ENCODE assay signal across 23 cellular contexts in the genomic region with DNA sequence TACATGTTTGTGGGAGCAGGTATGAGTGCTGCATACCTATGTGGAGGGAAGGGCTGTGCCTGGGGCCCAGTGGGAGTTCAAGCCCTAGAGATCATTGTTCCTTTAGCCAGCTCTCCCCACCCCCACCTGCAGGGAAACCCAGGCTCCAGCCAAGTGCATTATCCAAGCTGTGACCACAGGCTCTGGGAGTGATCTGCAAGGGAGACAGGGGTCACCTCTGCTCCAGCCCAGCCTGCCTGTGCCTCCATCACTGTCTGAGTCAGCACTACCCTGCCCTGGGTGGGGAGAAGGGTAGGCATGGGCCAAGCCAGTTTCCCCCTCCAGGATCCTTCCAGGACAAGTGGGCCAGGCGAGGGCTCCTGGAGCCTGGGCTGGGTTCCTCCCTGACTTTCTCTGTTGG. TPM values are rescaled to one million over a fixed set of nuclear protein-coding genes. Genes with fewer than 3 reads are reported as not detected.
DNase-seq lines count a peak whose midpoint lies in the region; ATAC-seq and TF ChIP-seq lines count a peak whose summit lies in the region.
"Had no signal": no experiment of that assay in that cellular context is flagged by ENCODE, and none has a peak within 500 bp of the region (broad histone marks: within the 10 kb centered on the region; RNA-seq: fewer than 3 reads in every experiment).

No MANE protein-coding gene starts in this region.

- H3K14ac ChIP-seq in H9 (ENCODE audit: insufficient read depth, low read length), result no peak overlapping the region

- H3K4me2 ChIP-seq in H9 (ENCODE audit: insufficient read depth, insufficient read length, low read length) (no peak overlapping the region), neural progenitor cell (no peak overlapping the region)

- TF ChIP-seq POLR2A in heart left ventricle (IDR thresholded peaks at IDR 0.05), result no peak
- no peak for TF ChIP-seq POLR2A in transverse colon (IDR thresholded peaks at IDR 0.05)

- no CpG with 5 or more reads among the region's 1 CpG for WGBS in H9 (ENCODE audit: extremely low coverage, insufficient read length, low lambda C conversion rate)
- 65 to 100% (median 70%) methylated on average over 1 of the region's 1 CpG; no CpG with 5 or more reads in 1 of the 4 donors for WGBS in heart left ventricle, 4 donors
- WGBS in transverse colon (ENCODE audit: low coverage in 1 of 2), 2 donors, result 83% methylated on average over 1 of the region's 1 CpG; no CpG with 5 or more reads in 1 of the 2 donors

- H2BK5ac ChIP-seq in H9 (ENCODE audit: insufficient read length, low read length), result no peak overlapping the region

- no peak overlapping the region for H3K4ac ChIP-seq in H9 (ENCODE audit: low read depth, low read length)

- no peak overlapping the region for H3T11ph ChIP-seq in H9 (ENCODE audit: low read length)

- no peak overlapping the region for H3K56ac ChIP-seq in H9 (ENCODE audit: insufficient read length, low read depth, low read length)

- H3K23ac ChIP-seq in H9 (ENCODE audit: insufficient read length, low read depth, low read length), result no peak overlapping the region

- H3K27ac Mint-ChIP-seq in H9 (peak overlapping the region in 2 of 3 experiments; percentile 65 to 87; a peak in 3 of 7 replicates), neural progenitor cell (no peak overlapping the region)
- H3K27ac Mint-ChIP-seq: activated CD4-positive, alpha-beta memory T cell treated with anti-CD3 and anti-CD28 coated beads for 36 hours; activated naive CD8-positive, alpha-beta T cell had no signal

- in situ Hi-C loops in transverse colon (cut with MboI; ENCODE audit: low pct_ligation_motif_present in 1 of 4, low pct_unique_long_range_greater_than_20kb in 1 of 4, low sequenced_read_pairs in 3 of 4), result no loop called here

- H3K36me3 Mint-ChIP-seq in H9 (ENCODE audit: insufficient read depth in 1 of 3, low read depth in 3 of 3) (no peaks in the 10 kb centered on the region), neural progenitor cell (no peaks in the 10 kb centered on the region)
- H3K36me3 Mint-ChIP-seq: activated CD4-positive, alpha-beta memory T cell treated with anti-CD3 and anti-CD28 coated beads for 36 hours; activated naive CD8-positive, alpha-beta T cell; naive thymus-derived CD8-positive, alpha-beta T cell had no signal

- CTCF ChIA-PET in A673 (lab: Charles Lee), result no interaction called here

- POLR2A ChIA-PET in A673 (lab: Charles Lee; ENCODE audit: low non-redundant PET), result no interaction called here

- no peaks in the 10 kb centered on the region for H3K23me2 ChIP-seq in H9 (ENCODE audit: insufficient read length, low read depth, low read length, poor library complexity, severe bottlenecking)

- intact Hi-C loops in heart left ventricle (cut with DNase I) (no loop called here), A673 (cut with micrococcal nuclease; ENCODE audit: unreplicated experiment) (no loop called here), transverse colon (cut with DNase I; ENCODE audit: low total_unique reads) (no loop called here)

- no peak overlapping the region for H2BK20ac ChIP-seq in H9 (ENCODE audit: low read depth, low read length, poor library complexity, severe bottlenecking)

- DNase-seq in H9 (no peak), amniotic epithelial cell (ENCODE audit: low read depth) (peak; percentile 3), heart left ventricle (peak in 4 of 5 donors; percentile 43 to 76 (median 49)), neural progenitor cell (ENCODE audit: low spot score) (no peak), A673 (ENCODE audit: low spot score) (no peak), transverse colon (no peak), mesenteric fat pad (ENCODE audit: low spot score) (no peak), SIG-M5 treated with dmso at 0.1 percent for 504 hours (lab: John Stamatoyannopoulos, UW; ENCODE audit: unreplicated experiment) (no peak)
- DNase-seq: activated CD4-positive, alpha-beta memory T cell treated with anti-CD3 and anti-CD28 coated beads for 36 hours; HCEC 1CT; NCI-H1105; NCI-H2081 treated with DMSO at 0.1 percent for 48 hours; ovary; PC-3; SHP77 treated with DMSO at 0.1 percent for 48 hours; stimulated activated naive CD8-positive, alpha-beta T cell treated with anti-CD3 and anti-CD28 coated beads, Interleukin-15, amount 100 ng/mL, for 72 hours; SW 1271 had no signal

- no peaks in the 10 kb centered on the region for H3K9me3 Mint-ChIP-seq in H9
- no peaks in the 10 kb centered on the region for H3K9me3 Mint-ChIP-seq in neural progenitor cell
- H3K9me3 Mint-ChIP-seq: naive thymus-derived CD8-positive, alpha-beta T cell; stimulated activated naive CD8-positive, alpha-beta T cell treated with anti-CD3 and anti-CD28 coated beads, Interleukin-15, amount 100 ng/mL, for 72 hours had no signal

- no peaks in the 10 kb centered on the region for H4K20me1 ChIP-seq in H9 (ENCODE audit: control insufficient read depth, insufficient read depth, insufficient read length)
- H4K20me1 ChIP-seq in neural progenitor cell (ENCODE audit: low read depth), result no peaks in the 10 kb centered on the region

- peak; percentile 14 to 65 (median 58) for ATAC-seq in heart left ventricle
- ATAC-seq: gastroesophageal sphincter, PC-3, sciatic nerve had no signal

- TF ChIP-seq CTCF in H9 (conservative IDR thresholded peaks at IDR 0.05) (no peak), heart left ventricle (IDR thresholded peaks at IDR 0.05) (no peak), neural progenitor cell (IDR thresholded peaks at IDR 0.05) (no peak), A673 (conservative IDR thresholded peaks at IDR 0.05; ENCODE audit: low read depth, low read length) (no peak), transverse colon (IDR thresholded peaks at IDR 0.05) (no peak)

- H2BK120ac ChIP-seq in H9 (ENCODE audit: low read depth, low read length, poor library complexity, severe bottlenecking), result no peak overlapping the region

- H3K4me1 ChIP-seq in H9 (ENCODE audit: insufficient read depth, low read length), result peaks cover 4% of the 10 kb centered on the region; the same call in 1 of the 2 replicates
- peaks cover 0 to 32% (median 0%) of the 10 kb centered on the region in 12 donors for H3K4me1 ChIP-seq in heart left ventricle
- peaks cover 25% of the 10 kb centered on the region for H3K4me1 ChIP-seq in neural progenitor cell
- H3K4me1 ChIP-seq in A673 (ENCODE audit: insufficient read depth, low read length, poor library complexity, severe bottlenecking), result no peaks in the 10 kb centered on the region
- H3K4me1 ChIP-seq in transverse colon, result no peaks in the 10 kb centered on the region

- no peak overlapping the region for H3K27ac ChIP-seq in H9 (ENCODE audit: insufficient read length, low read depth, low read length)
- H3K27ac ChIP-seq in heart left ventricle, result peak overlapping the region in 9 of 12 donors; percentile 53 to 90 (median 81)
- H3K27ac ChIP-seq in neural progenitor cell, result no peak overlapping the region
- no peak overlapping the region for H3K27ac ChIP-seq in A673 (ENCODE audit: low read depth, low read length, poor library complexity, severe bottlenecking)
- no peak overlapping the region for H3K27ac ChIP-seq in transverse colon
- H3K27ac ChIP-seq: esophagus muscularis mucosa, gastroesophageal sphincter, ovary, tibial nerve had no signal

- peaks cover 3% of the 10 kb centered on the region for H3K27me3 Mint-ChIP-seq in H9 (ENCODE audit: low read depth)
- H3K27me3 Mint-ChIP-seq in neural progenitor cell (ENCODE audit: insufficient read depth, low read depth), result peaks cover 18% of the 10 kb centered on the region
- H3K27me3 Mint-ChIP-seq: activated naive CD8-positive, alpha-beta T cell had no signal

- H3K4me1 Mint-ChIP-seq in H9 (peaks cover 28 to 60% of the 10 kb centered on the region in 2 experiments), neural progenitor cell (peaks cover 39% of the 10 kb centered on the region)

- H3K9me3 ChIP-seq in H9 (ENCODE audit: control insufficient read depth, low read depth, low read length), result no peaks in the 10 kb centered on the region
- no peaks in the 10 kb centered on the region for H3K9me3 ChIP-seq in heart left ventricle
- H3K9me3 ChIP-seq in neural progenitor cell (ENCODE audit: low read depth), result no peaks in the 10 kb centered on the region
- H3K9me3 ChIP-seq in A673 (ENCODE audit: low read depth, low read length, poor library complexity, severe bottlenecking), result no peaks in the 10 kb centered on the region
- no peaks in the 10 kb centered on the region for H3K9me3 ChIP-seq in transverse colon
- H3K9me3 ChIP-seq: ovary had no signal

- H4K91ac ChIP-seq in H9 (ENCODE audit: insufficient read length, low read depth, low read length), result no peak overlapping the region

- no peak for TF ChIP-seq EP300 in transverse colon (IDR thresholded peaks at IDR 0.05; ENCODE audit: low read depth)

- H2AK5ac ChIP-seq in H9 (ENCODE audit: insufficient read length, low read length), result no peak overlapping the region

- H3K4me3 Mint-ChIP-seq in H9 (peak overlapping the region in 1 of 2 experiments; percentile 77; a peak in 3 of 5 replicates), neural progenitor cell (peak overlapping the region; percentile 58)
- H3K4me3 Mint-ChIP-seq: activated CD4-positive, alpha-beta memory T cell treated with anti-CD3 and anti-CD28 coated beads for 36 hours; activated naive CD8-positive, alpha-beta T cell; stimulated activated naive CD8-positive, alpha-beta T cell treated with anti-CD3 and anti-CD28 coated beads, Interleukin-15, amount 100 ng/mL, for 72 hours had no signal

- H2BK12ac ChIP-seq in H9 (ENCODE audit: insufficient read length, low read depth, low read length), result no peak overlapping the region

- BruUV-seq in A673 (replicated peaks; lab: Mats Ljungman, UMichigan), result no TSS peak

- H4K5ac ChIP-seq in H9 (ENCODE audit: insufficient read length, low read depth, low read length), result no peak overlapping the region

- no peak overlapping the region for H2AFZ ChIP-seq in H9 (ENCODE audit: low read length)
- H2AFZ ChIP-seq in neural progenitor cell (replicated peaks), result no peak overlapping the region

- H3K79me1 ChIP-seq in H9 (ENCODE audit: insufficient read depth, low read depth, low read length, poor library complexity, severe bottlenecking), result no peaks in the 10 kb centered on the region

- H3K18ac ChIP-seq in H9 (ENCODE audit: insufficient read length, low read depth, low read length), result no peak overlapping the region

- H4K8ac ChIP-seq in H9 (replicated peaks; ENCODE audit: insufficient read length, low read depth, low read length), result no peak overlapping the region

- H3K4me3 ChIP-seq in heart left ventricle (peak overlapping the region in 9 of 12 donors; percentile 19 to 65 (median 60)), neural progenitor cell (no peak overlapping the region), A673 (ENCODE audit: low read depth, low read length, poor library complexity, severe bottlenecking) (no peak overlapping the region), transverse colon (no peak overlapping the region)
- H3K4me3 ChIP-seq: esophagus muscularis mucosa, gastroesophageal sphincter, ovary, tibial nerve had no signal

- H2BK15ac ChIP-seq in H9 (ENCODE audit: low read depth, low read length), result no peak overlapping the region

- H3K27me3 ChIP-seq in H9 (ENCODE audit: insufficient read depth, low read length) (no peaks in the 10 kb centered on the region), heart left ventricle (peaks cover 0 to 24% (median 5%) of the 10 kb centered on the region in 9 donors), neural progenitor cell (no peaks in the 10 kb centered on the region), A673 (replicated peaks; ENCODE audit: insufficient read depth, low read depth, low read length, poor library complexity) (no peaks in the 10 kb centered on the region), transverse colon (peaks cover 35% of the 10 kb centered on the region)
- H3K27me3 ChIP-seq: ovary had no signal

- H3K36me3 ChIP-seq in heart left ventricle (no peaks in the 10 kb centered on the region), neural progenitor cell (no peaks in the 10 kb centered on the region), A673 (ENCODE audit: insufficient read depth, low read length, poor library complexity, severe bottlenecking) (no peaks in the 10 kb centered on the region), transverse colon (no peaks in the 10 kb centered on the region)
- H3K36me3 ChIP-seq: esophagus muscularis mucosa, gastroesophageal sphincter, ovary, tibial nerve had no signal

- H3K9ac ChIP-seq in H9 (ENCODE audit: extremely low read depth, insufficient read length, low read length) (no peak overlapping the region), neural progenitor cell (no peak overlapping the region)

- H3F3A ChIP-seq in neural progenitor cell (ENCODE audit: low read depth), result no peaks in the 10 kb centered on the region

- H3K79me2 ChIP-seq in H9 (ENCODE audit: insufficient read depth, low read length) (no peaks in the 10 kb centered on the region), neural progenitor cell (ENCODE audit: low read depth) (no peaks in the 10 kb centered on the region)

RNA-seq across cellular contexts. Expression of a gene that starts 32.1 kb away (rescaled TPM):
- total RNA-seq in H9 (2021) (65.5 and 69.7 TPM in 2 replicates), heart left ventricle (1 to 10 TPM in 8 of 9 donors, under 1 TPM in 1; 0.94 to 6.1 (median 2.4) TPM), neural progenitor cell (ENCODE audit: low replicate concordance) (4.6 and 16.4 TPM in 2 replicates), A673 (2021) (22.2 and 26.8 TPM in 2 replicates), transverse colon (1 to 10 TPM in 1 of 4 donors, under 1 TPM in 2, not detected in 1; 0.27 to 1.4 (median 0.32) TPM), mesenteric fat pad (not detected)
- 1 to 10 TPM in 1 of 2 donors, under 1 TPM in 1; 0.69 to 2.9 TPM for polyA plus RNA-seq in heart left ventricle

RNA-seq across cellular contexts. Expression of a gene that starts 48.4 kb away (rescaled TPM):
- total RNA-seq in H9 (2021), result 124 and 130 TPM in 2 replicates
- total RNA-seq in heart left ventricle, result 10 to 100 TPM; 19.8 to 78.0 (median 33.0) TPM
- 10 to 100 TPM; 22.2 to 36.5 TPM for polyA plus RNA-seq in heart left ventricle
- total RNA-seq in neural progenitor cell (ENCODE audit: low replicate concordance), result 71.6 and 75.5 TPM in 2 replicates
- 155 and 159 TPM in 2 replicates for total RNA-seq in A673 (2021)
- total RNA-seq in transverse colon, result 100 to 1,000 TPM; 140 to 254 (median 204) TPM
- 127 TPM for total RNA-seq in mesenteric fat pad

Comparison
In these comparisons a context has a peak if more than half of its experiments do, and no peak if none do; other contexts are left out.
1. DNase-seq: peak in amniotic epithelial cell (single experiment) and heart left ventricle (4 of 5); none in H9 (single experiment), neural progenitor cell (single experiment), A673 (single experiment), transverse colon (single experiment), mesenteric fat pad (single experiment) and SIG-M5 treated with dmso at 0.1 percent for 504 hours (single experiment).
2. H3K27ac ChIP-seq: peak in heart left ventricle (9 of 12); none in H9 (single experiment), neural progenitor cell (single experiment), A673 (single experiment) and transverse colon (0 of 4).
3. H3K4me3 ChIP-seq: peak in heart left ventricle (9 of 12); none in neural progenitor cell (single experiment), A673 (single experiment) and transverse colon (0 of 4).